Comparison of ENCODE assay signal across 17 cellular contexts in genomic region chr18:68922392-68922791, GRCh38.
A peak's percentile ranks its signal among the peaks of the same experiment; 100 is the strongest.
DNase-seq lines count a peak whose midpoint lies in the region; ATAC-seq, FAIRE-seq and TF ChIP-seq lines count a peak whose summit lies in the region.
"Had no signal": no experiment of that assay in that cellular context is flagged by ENCODE, and none has a peak within 500 bp of the region (broad histone marks: within the 10 kb centered on the region; RNA-seq: fewer than 3 reads in every experiment).

No MANE protein-coding gene starts in this region.

- H3K27me3 Mint-ChIP-seq in CD8-positive, alpha-beta memory T cell = no peaks in the 10 kb centered on the region
- H3K27me3 Mint-ChIP-seq: CD4-positive, alpha-beta memory T cell had no signal

- no peak overlapping the region for H3K4me3 Mint-ChIP-seq in CD8-positive, alpha-beta memory T cell
- H3K4me3 Mint-ChIP-seq: CD4-positive, alpha-beta memory T cell; HFFc6 had no signal

- POLR2A ChIA-PET in RWPE1 (lab: Yijun Ruan, JAX; ENCODE audit: low non-redundant PET) = no interaction called here
- POLR2A ChIA-PET in CD8-positive, alpha-beta memory T cell (lab: Charles Lee) = no interaction called here

- no peak overlapping the region for H3K27ac Mint-ChIP-seq in CD8-positive, alpha-beta memory T cell
- H3K27ac Mint-ChIP-seq: CD4-positive, alpha-beta memory T cell; HFFc6 had no signal

- no peak overlapping the region for H3K4me3 ChIP-seq in epithelial cell of esophagus (ENCODE audit: low read length)
- no peak overlapping the region for H3K4me3 ChIP-seq in pancreas
- H3K4me3 ChIP-seq in CD8-positive, alpha-beta memory T cell (ENCODE audit: low read length) = no peak overlapping the region
- H3K4me3 ChIP-seq: HAP-1 had no signal

- no peaks in the 10 kb centered on the region for H3K4me1 Mint-ChIP-seq in CD8-positive, alpha-beta memory T cell
- H3K4me1 Mint-ChIP-seq: CD4-positive, alpha-beta memory T cell had no signal

- FAIRE-seq in pancreas (lab: Jason Lieb, UNC) = no peak
- FAIRE-seq: GM12892, H54 had no signal

- no peaks in the 10 kb centered on the region for H3K36me3 Mint-ChIP-seq in CD8-positive, alpha-beta memory T cell
- H3K36me3 Mint-ChIP-seq: CD4-positive, alpha-beta memory T cell had no signal

- no peak overlapping the region for H3K27ac ChIP-seq in RWPE1
- H3K27ac ChIP-seq in foreskin keratinocyte = no peak overlapping the region
- H3K27ac ChIP-seq in pancreas = no peak overlapping the region
- H3K27ac ChIP-seq in CD8-positive, alpha-beta memory T cell (ENCODE audit: low read depth, low read length) = no peak overlapping the region

- 51 to 64% methylated on average over 3 of the region's 3 CpGs for WGBS in pancreas, 2 donors

- no peaks in the 10 kb centered on the region for H3K4me1 ChIP-seq in foreskin keratinocyte
- H3K4me1 ChIP-seq in pancreas = no peaks in the 10 kb centered on the region
- H3K4me1 ChIP-seq in CD8-positive, alpha-beta memory T cell (ENCODE audit: insufficient read depth, low read length) = no peaks in the 10 kb centered on the region

- TF ChIP-seq CTCF in RWPE1 (conservative IDR thresholded peaks at IDR 0.05; ENCODE audit: low read depth) = no peak
- TF ChIP-seq CTCF in epithelial cell of esophagus (IDR thresholded peaks at IDR 0.05; ENCODE audit: insufficient read depth, low read depth, low read length, missing control alignments) = no peak
- TF ChIP-seq CTCF in foreskin keratinocyte (conservative IDR thresholded peaks at IDR 0.05) = no peak
- TF ChIP-seq CTCF in pancreas (IDR thresholded peaks at IDR 0.05) = no peak

- CTCF ChIA-PET in RWPE1 (lab: Yijun Ruan, JAX) = no interaction called here
- CTCF ChIA-PET in CD8-positive, alpha-beta memory T cell (lab: Charles Lee) = no interaction called here

- no peaks in the 10 kb centered on the region for H3K36me3 ChIP-seq in pancreas
- H3K36me3 ChIP-seq in CD8-positive, alpha-beta memory T cell (ENCODE audit: insufficient read depth, low read length) = no peaks in the 10 kb centered on the region
- H3K36me3 ChIP-seq: HAP-1 had no signal

- H3K27me3 ChIP-seq in foreskin keratinocyte = no peaks in the 10 kb centered on the region
- no peaks in the 10 kb centered on the region for H3K27me3 ChIP-seq in pancreas
- no peaks in the 10 kb centered on the region for H3K27me3 ChIP-seq in CD8-positive, alpha-beta memory T cell (ENCODE audit: insufficient read depth, low read length, poor library complexity, severe bottlenecking)

- peak; percentile 69 for ATAC-seq in foreskin keratinocyte
- ATAC-seq in pancreas = no peak

- DNase-seq in HPDE6-E6E7 (ENCODE audit: extremely low spot score) = peak; percentile 7
- peak; percentile 3 for DNase-seq in RWPE1 (ENCODE audit: low spot score)
- DNase-seq in epithelial cell of esophagus (ENCODE audit: low read depth) = peak; percentile 91
- DNase-seq in foreskin keratinocyte = peak; percentile 71 to 75
- no peak for DNase-seq in pancreas
- no peak for DNase-seq in CD8-positive, alpha-beta memory T cell
- DNase-seq in DMS53 (lab: John Stamatoyannopoulos, UW) = no peak
- DNase-seq: C1 segment of cervical spinal cord; CD4-positive, alpha-beta memory T cell; DMS 273 treated with DMSO at 0.1 percent for 48 hours; DMS79 treated with DMSO at 0.1 percent for 48 hours; GF-D8; GOT3; HFFc6 had no signal

- intact Hi-C loops in pancreas (cut with DNase I) = no loop called here

- H3K9me3 ChIP-seq in pancreas = no peaks in the 10 kb centered on the region
- no peaks in the 10 kb centered on the region for H3K9me3 ChIP-seq in CD8-positive, alpha-beta memory T cell (ENCODE audit: low read length)
- H3K9me3 ChIP-seq: HAP-1 had no signal

- no peaks in the 10 kb centered on the region for H3K9me3 Mint-ChIP-seq in CD8-positive, alpha-beta memory T cell
- H3K9me3 Mint-ChIP-seq: HFFc6 had no signal

Comparison
In these comparisons a context has a peak if more than half of its experiments do, and no peak if none do; other contexts are left out.
1. DNase-seq: peak in HPDE6-E6E7 (single experiment), RWPE1 (single experiment), epithelial cell of esophagus (single experiment) and foreskin keratinocyte (2 of 2); none in pancreas (0 of 6), CD8-positive, alpha-beta memory T cell (0 of 5) and DMS53 (single experiment).